ENCODE assay signal across 20 cellular contexts in the genomic region with DNA sequence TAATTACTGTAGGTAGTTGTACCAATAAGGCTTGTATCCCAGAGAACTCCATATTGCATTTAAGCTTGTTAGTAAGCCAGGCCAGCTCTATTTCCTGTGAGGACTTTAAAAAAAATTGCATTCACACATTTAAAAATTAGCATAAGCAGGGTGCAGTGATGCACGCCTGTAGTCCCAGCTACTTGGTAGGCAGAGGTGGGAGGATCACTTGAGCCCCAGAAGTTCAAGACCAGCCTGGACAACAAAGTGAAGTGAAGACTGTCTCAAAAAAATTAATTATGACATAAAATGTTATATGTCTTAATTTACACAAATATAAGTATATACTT. TPM values are rescaled to one million over a fixed set of nuclear protein-coding genes. Genes with fewer than 3 reads are reported as not detected.
DNase-seq lines count a peak whose midpoint lies in the region; ATAC-seq, FAIRE-seq and TF ChIP-seq lines count a peak whose summit lies in the region.
"Had no signal": no experiment of that assay in that cellular context is flagged by ENCODE, and none has a peak within 500 bp of the region (broad histone marks: within the 10 kb centered on the region; RNA-seq: fewer than 3 reads in every experiment).

No MANE protein-coding gene starts in this region.

- no TSS peak for BruUV-seq in GM12878 (replicated peaks; lab: Mats Ljungman, UMichigan)

- SMC1A ChIA-PET in GM12878 (lab: Charles Lee; ENCODE audit: uncharacterized antibody, unreplicated experiment): interaction anchor here (0.8 to 2.5 kb wide), 13 partner anchors 9 to 113 kb away, joined by 3 to 9 read pairs (median 4); partner anchors contain the start of gene EXOSC2

- peak overlapping the region; percentile 33; the same call in 1 of the 2 replicates for H3K4me2 ChIP-seq in KMS-11
- H3K4me2 ChIP-seq in GM12878 (ENCODE audit: control insufficient read depth, insufficient read depth): no peak overlapping the region

- CTCF ChIA-PET in GM12878 (lab: Yijun Ruan, JAX): interaction anchor here (0.5 to 2.4 kb wide), 9 partner anchors 8 to 124 kb away, joined by 3 to 9 read pairs (median 4); no protein-coding TSS in a partner anchor
- CTCF ChIA-PET in activated CD4-positive, alpha-beta memory T cell treated with anti-CD3 and anti-CD28 coated beads, Interleukin-2, amount 10 ng/mL, durations not matched to agents 7 days and 5 days (lab: Charles Lee): interaction anchor here (0.9 to 1.6 kb wide), 2 partner anchors 10 to 105 kb away, joined by 3 read pairs; no protein-coding TSS in a partner anchor

- no peaks in the 10 kb centered on the region for H3K27me3 Mint-ChIP-seq in stimulated activated naive B cell treated with anti-CD40 and anti-IgM and Interleukin-4, amounts not matched to agents 10 μg/mL and 1 μg/mL and 100 μg/mL, for 72 hours
- H3K27me3 Mint-ChIP-seq in activated CD4-positive, alpha-beta memory T cell treated with anti-CD3 and anti-CD28 coated beads, Interleukin-2, amount 10 ng/mL, durations not matched to agents 7 days and 5 days: no peaks in the 10 kb centered on the region
- H3K27me3 Mint-ChIP-seq: IgD-negative memory B cell had no signal

- H3K4me3 ChIP-seq in KMS-11 (IDR thresholded peaks at IDR 0.05; ENCODE audit: insufficient read depth, low read depth, low read length) (no peak overlapping the region), GM12878 (no peak overlapping the region)

- no peak for TF ChIP-seq RAD21 in GM12878 (IDR thresholded peaks at IDR 0.05; ENCODE audit: insufficient read depth, low read depth, low read length)

- TF ChIP-seq CTCF in KMS-11 (conservative IDR thresholded peaks at IDR 0.05; ENCODE audit: low read depth, low read length): no peak
- TF ChIP-seq CTCF in GM12878 (IDR thresholded peaks at IDR 0.05 in 2 of 3, conservative IDR thresholded peaks at IDR 0.05 in 1 of 3; ENCODE audit: control insufficient read depth in 2 of 3, extremely low read depth in 1 of 3, insufficient read depth in 1 of 3, low read depth in 3 of 3, low read length in 3 of 3): no peak
- TF ChIP-seq CTCF in GM13976 (IDR thresholded peaks at IDR 0.05; ENCODE audit: borderline replicate concordance, control extremely low read depth, extremely low read depth, insufficient read depth, missing control alignments): no peak

- ATAC-seq in GM12878: peak; percentile 68
- ATAC-seq in stimulated activated naive B cell treated with anti-CD40 and anti-IgM and Interleukin-4, amounts not matched to agents 10 μg/mL and 1 μg/mL and 100 μg/mL, for 72 hours (replicated peaks): peak; percentile 51 to 60

- WGBS in GM12878 (ENCODE audit: insufficient coverage, insufficient replicate concordance, low lambda C conversion rate, missing lambda C conversion rate): 40% methylated on average over 1 of the region's 1 CpG

- peaks cover 8% of the 10 kb centered on the region; the same call in 1 of the 2 replicates for H3K79me2 ChIP-seq in KMS-11 (ENCODE audit: insufficient read depth, low read depth)
- H3K79me2 ChIP-seq in GM12878 (ENCODE audit: control insufficient read depth, insufficient read depth, low read length): no peaks in the 10 kb centered on the region

- H3K9ac ChIP-seq in KMS-11 (no peak overlapping the region), GM12878 (ENCODE audit: control insufficient read depth, insufficient read depth, low read length) (no peak overlapping the region)

- H3K4me1 Mint-ChIP-seq in stimulated activated naive B cell treated with anti-CD40 and anti-IgM and Interleukin-4, amounts not matched to agents 10 μg/mL and 1 μg/mL and 100 μg/mL, for 72 hours: peaks cover 17 to 32% of the 10 kb centered on the region in 2 donors
- H3K4me1 Mint-ChIP-seq in activated CD4-positive, alpha-beta memory T cell treated with anti-CD3 and anti-CD28 coated beads, Interleukin-2, amount 10 ng/mL, durations not matched to agents 7 days and 5 days: peaks cover 6% of the 10 kb centered on the region

- no peak overlapping the region for H3K27ac ChIP-seq in KMS-11
- no peak overlapping the region for H3K27ac ChIP-seq in GM12878 (ENCODE audit: control insufficient read depth, insufficient read depth)
- H3K27ac ChIP-seq: HL-60 had no signal

- DNase-seq in NCI-H524 (lab: John Stamatoyannopoulos, UW) (peak; percentile 44 to 76), NCI-H524 treated with DMSO at 0.1 percent for 48 hours (lab: John Stamatoyannopoulos, UW) (no peak), GM12878 (ENCODE audit: low read depth, low spot score) (no peak), GM13976 (ENCODE audit: low spot score) (no peak), cerebellar cortex (ENCODE audit: low spot score) (no peak)
- no peak for DNase-seq in stimulated activated naive B cell treated with anti-CD40 and anti-IgM and Interleukin-4, amounts not matched to agents 10 μg/mL and 1 μg/mL and 100 μg/mL, for 72 hours
- DNase-seq in activated CD4-positive, alpha-beta memory T cell treated with anti-CD3 and anti-CD28 coated beads, Interleukin-2, amount 10 ng/mL, durations not matched to agents 7 days and 5 days: no peak
- DNase-seq: 8988T, C1 segment of cervical spinal cord, H9, MV-4-11, NCI-H1417 treated with DMSO at 0.1 percent for 48 hours, NCI-H2029, NCI-H510A, RPMI8226, SIG-M5 had no signal

- H3K27ac Mint-ChIP-seq in stimulated activated naive B cell treated with anti-CD40 and anti-IgM and Interleukin-4, amounts not matched to agents 10 μg/mL and 1 μg/mL and 100 μg/mL, for 72 hours: no peak overlapping the region
- H3K27ac Mint-ChIP-seq in activated CD4-positive, alpha-beta memory T cell treated with anti-CD3 and anti-CD28 coated beads, Interleukin-2, amount 10 ng/mL, durations not matched to agents 7 days and 5 days: no peak overlapping the region
- H3K27ac Mint-ChIP-seq: H9 had no signal

- H3K4me3 Mint-ChIP-seq in stimulated activated naive B cell treated with anti-CD40 and anti-IgM and Interleukin-4, amounts not matched to agents 10 μg/mL and 1 μg/mL and 100 μg/mL, for 72 hours: no peak overlapping the region
- no peak overlapping the region for H3K4me3 Mint-ChIP-seq in activated CD4-positive, alpha-beta memory T cell treated with anti-CD3 and anti-CD28 coated beads, Interleukin-2, amount 10 ng/mL, durations not matched to agents 7 days and 5 days
- H3K4me3 Mint-ChIP-seq: H9, IgD-negative memory B cell had no signal

- H3K27me3 ChIP-seq in KMS-11 (ENCODE audit: insufficient read depth, low read depth) (no peaks in the 10 kb centered on the region), GM12878 (replicated peaks in 1 of 2; ENCODE audit: control insufficient read depth in 2 of 2, insufficient read depth in 2 of 2, low read length in 1 of 2) (no peaks in the 10 kb centered on the region)

- RAD21 ChIA-PET in GM12878 (lab: Charles Lee; ENCODE audit: unreplicated experiment): interaction anchor here (1.2 to 2.6 kb wide), 2 partner anchors 8 to 105 kb away, joined by 3 to 10 read pairs; no protein-coding TSS in a partner anchor

- no peak for TF ChIP-seq POLR2A in GM12878 (IDR thresholded peaks at IDR 0.05; ENCODE audit: low read depth, low read length)

- POLR2A ChIA-PET in GM12878 (lab: Charles Lee): interaction anchor here (0.7 kb wide), 2 partner anchors 9 to 39 kb away, joined by 3 to 4 read pairs; no protein-coding TSS in a partner anchor
- POLR2A ChIA-PET in activated CD4-positive, alpha-beta memory T cell treated with anti-CD3 and anti-CD28 coated beads, Interleukin-2, amount 10 ng/mL, durations not matched to agents 7 days and 5 days (lab: Charles Lee): no interaction called here

- H3K9me3 ChIP-seq in GM12878 (replicated peaks; ENCODE audit: control insufficient read depth, insufficient read depth, low read length): no peaks in the 10 kb centered on the region; the same call in 1 of the 3 replicates

- FAIRE-seq in GM12878 (lab: Jason Lieb, UNC): no peak
- FAIRE-seq: HTR-8/SVneo had no signal

- peaks cover 0 to 3% of the 10 kb centered on the region in 2 donors for H3K9me3 Mint-ChIP-seq in stimulated activated naive B cell treated with anti-CD40 and anti-IgM and Interleukin-4, amounts not matched to agents 10 μg/mL and 1 μg/mL and 100 μg/mL, for 72 hours
- peaks cover 2% of the 10 kb centered on the region for H3K9me3 Mint-ChIP-seq in activated CD4-positive, alpha-beta memory T cell treated with anti-CD3 and anti-CD28 coated beads, Interleukin-2, amount 10 ng/mL, durations not matched to agents 7 days and 5 days
- H3K9me3 Mint-ChIP-seq: IgD-negative memory B cell had no signal

- H3K4me1 ChIP-seq in KMS-11 (ENCODE audit: low read depth, poor library complexity, severe bottlenecking): peaks cover 27% of the 10 kb centered on the region
- peaks cover 16% of the 10 kb centered on the region for H3K4me1 ChIP-seq in GM12878 (ENCODE audit: control insufficient read depth, insufficient read depth, low read length)

- H3K36me3 Mint-ChIP-seq in stimulated activated naive B cell treated with anti-CD40 and anti-IgM and Interleukin-4, amounts not matched to agents 10 μg/mL and 1 μg/mL and 100 μg/mL, for 72 hours: peaks cover 4 to 10% of the 10 kb centered on the region in 2 donors
- H3K36me3 Mint-ChIP-seq in activated CD4-positive, alpha-beta memory T cell treated with anti-CD3 and anti-CD28 coated beads, Interleukin-2, amount 10 ng/mL, durations not matched to agents 7 days and 5 days (ENCODE audit: low read depth): no peaks in the 10 kb centered on the region
- H3K36me3 Mint-ChIP-seq: IgD-negative memory B cell had no signal

- in situ Hi-C loops in GM12878 (cut with MboI): no loop called here
- in situ Hi-C loops in GM13976 (cut with MboI; ENCODE audit: low sequenced_read_pairs, unreplicated experiment): no loop called here

- H2AFZ ChIP-seq in KMS-11 (ENCODE audit: low read depth) (no peak overlapping the region), GM12878 (ENCODE audit: control insufficient read depth, low read depth, low read length) (no peak overlapping the region)

- no peaks in the 10 kb centered on the region for H3K36me3 ChIP-seq in KMS-11 (ENCODE audit: insufficient read depth)
- no peaks in the 10 kb centered on the region for H3K36me3 ChIP-seq in GM12878 (ENCODE audit: control insufficient read depth in 2 of 2, insufficient read depth in 2 of 2, low read length in 1 of 2)

- no peaks in the 10 kb centered on the region for H4K20me1 ChIP-seq in KMS-11 (ENCODE audit: insufficient read depth)
- H4K20me1 ChIP-seq in GM12878 (ENCODE audit: control insufficient read depth, insufficient read depth): no peaks in the 10 kb centered on the region

- TF ChIP-seq EP300 in GM12878 (IDR thresholded peaks at IDR 0.05; ENCODE audit: borderline replicate concordance in 1 of 2, control insufficient read depth in 1 of 2, low read depth in 2 of 2, low read length in 2 of 2): no peak

- intact Hi-C loops in GM12878 (cut with micrococcal nuclease; ENCODE audit: unreplicated experiment): no loop called here

RNA-seq across cellular contexts. Expression of gene ABL1, which starts 28.7 kb away (rescaled TPM):
- total RNA-seq in GM12878 (2013; cell fraction: nucleolus; rRNA removed): 40.0 and 41.0 TPM in 2 replicates
- total RNA-seq in GM12878 (2014; rRNA removed): 15.9 and 16.8 TPM in 2 replicates
- 11.4 and 13.4 TPM in 2 replicates for total RNA-seq in GM12878 (2014; rRNA removed; fragmentation: Illumina TruSeq; extraction: Trizol)
- total RNA-seq in GM12878 (2021): 49.5 and 51.5 TPM in 2 replicates
- 6.8 TPM for polyA plus RNA-seq in GM12878 (2011; ENCODE audit: low read depth)
- 8.8 and 13.2 TPM in 2 replicates for polyA plus RNA-seq in GM12878 (2011; rRNA removed)
- polyA plus RNA-seq in GM12878 (2011; cell fraction: cytosol; rRNA removed): 18.2 and 19.6 TPM in 2 replicates
- polyA plus RNA-seq in GM12878 (2011; cell fraction: nucleus; rRNA removed): 18.0 and 25.4 TPM in 2 replicates
- polyA plus RNA-seq in GM12878 (2012): 16.0 and 17.2 TPM in 2 replicates
- 18.4 and 23.4 TPM in 2 replicates for polyA plus RNA-seq in GM12878 (2014; fragmentation: Illumina TruSeq; extraction: Trizol)
- 1 to 10 TPM in 1 of 2 experiments, under 1 TPM in 1; 0.79 to 1.6 TPM for polyA plus RNA-seq in GM12878 (2014; fragmentation: Nextera tagmentation; extraction: Ambion mirVana)
- 36.3 and 36.7 TPM in 2 replicates for polyA plus RNA-seq in GM12878 (2014; rRNA removed)
- 10 to 100 TPM; 15.9 to 18.4 TPM for polyA plus RNA-seq in GM12878 (2016; fragmentation: Nextera tagmentation; extraction: Ambion mirVana)
- polyA minus RNA-seq in GM12878 (2011; rRNA and poly(A)+ RNA removed): 27.2 and 28.3 TPM in 2 replicates
- polyA minus RNA-seq in GM12878 (2011; cell fraction: cytosol; rRNA and poly(A)+ RNA removed): 14.0 and 17.0 TPM in 2 replicates
- polyA minus RNA-seq in GM12878 (2011; cell fraction: nucleus; rRNA and poly(A)+ RNA removed): 8.1 and 12.2 TPM in 2 replicates
- 10 to 100 TPM; 30.8 to 31.4 TPM for total RNA-seq in activated CD4-positive, alpha-beta memory T cell treated with anti-CD3 and anti-CD28 coated beads, Interleukin-2, amount 10 ng/mL, durations not matched to agents 7 days and 5 days

Comparison
In these comparisons a context has a peak if more than half of its experiments do, and no peak if none do; other contexts are left out.
1. DNase-seq: peak in NCI-H524 (2 of 2); none in NCI-H524 treated with DMSO at 0.1 percent for 48 hours (single experiment), GM12878 (single experiment), stimulated activated naive B cell treated with anti-CD40 and anti-IgM and Interleukin-4, amounts not matched to agents 10 μg/mL and 1 μg/mL and 100 μg/mL, for 72 hours (single experiment), activated CD4-positive, alpha-beta memory T cell treated with anti-CD3 and anti-CD28 coated beads, Interleukin-2, amount 10 ng/mL, durations not matched to agents 7 days and 5 days (single experiment), GM13976 (single experiment) and cerebellar cortex (single experiment).